Comparison of ENCODE assay signal across 8 cellular contexts in genomic region chr9:706606-707451, GRCh38.
DNase-seq lines count a peak whose midpoint lies in the region; ATAC-seq and TF ChIP-seq lines count a peak whose summit lies in the region.

No MANE protein-coding gene starts in this region.

- no peak overlapping the region for H3K9ac ChIP-seq in iPS-15b (ENCODE audit: low read depth, low read length)

- H3K9me3 ChIP-seq in iPS-15b (ENCODE audit: control insufficient read depth, insufficient read depth, low read length), result no peaks in the 10 kb centered on the region

- intact Hi-C loops in MCF 10A (cut with micrococcal nuclease), result no loop called here

- no peaks in the 10 kb centered on the region for H3K27me3 Mint-ChIP-seq in MCF 10A (ENCODE audit: insufficient read depth, unreplicated experiment)

- H3K4me3 ChIP-seq in AG09309 (ENCODE audit: control insufficient read depth, low read depth, low read length), result peak overlapping the region; percentile 32
- peak overlapping the region; percentile 39 for H3K4me3 ChIP-seq in H7 (ENCODE audit: insufficient read depth, low read depth, low read length)
- peak overlapping the region; percentile 40 for H3K4me3 ChIP-seq in iPS-15b (ENCODE audit: low read depth, low read length)

- ATAC-seq in HG03039 (IDR thresholded peaks at IDR 0.05; ENCODE audit: unreplicated experiment), result no peak

- H3K36me3 ChIP-seq in H7 (replicated peaks; ENCODE audit: control insufficient read depth, insufficient read depth, low read length) (peaks cover 4% of the 10 kb centered on the region), iPS-15b (ENCODE audit: control insufficient read depth, insufficient read depth, low read length) (peaks cover 11% of the 10 kb centered on the region)

- TF ChIP-seq CTCF in AG09309 (IDR thresholded peaks at IDR 0.05; ENCODE audit: control insufficient read depth, insufficient read depth, low read depth, low read length, missing control alignments) (no peak), MCF 10A (IDR thresholded peaks at IDR 0.05; ENCODE audit: unreplicated experiment) (no peak)

- BruUV-seq in MCF 10A (replicated peaks; lab: Mats Ljungman, UMichigan), result no TSS peak

- H3K4me1 Mint-ChIP-seq in MCF 10A (ENCODE audit: insufficient read depth, unreplicated experiment), result peaks cover 28% of the 10 kb centered on the region

- peak overlapping the region; percentile 88 for H3K27ac Mint-ChIP-seq in MCF 10A (ENCODE audit: low read depth, unreplicated experiment)

- H3K4me1 ChIP-seq in iPS-15b (ENCODE audit: control insufficient read depth, insufficient read depth, low read length), result peaks cover 12% of the 10 kb centered on the region

- no peak for DNase-seq in AG09309 (ENCODE audit: low read depth)
- DNase-seq in H7, result peak; percentile 77
- DNase-seq in SKM-1 treated with dmso at 0.1 percent for 144 hours (lab: John Stamatoyannopoulos, UW; ENCODE audit: unreplicated experiment), result peak; percentile 64
- peak; percentile 75 for DNase-seq in MCF 10A (ENCODE audit: unreplicated experiment)
- peak; percentile 63 for DNase-seq in retina
- no peak for DNase-seq in NK-92 treated with Interleukin-12 subunit alpha and Interleukin-12 subunit beta, amount 100 ng/mL, for 24 hours (lab: John Stamatoyannopoulos, UW)

- POLR2A ChIA-PET in MCF 10A (lab: Yijun Ruan, JAX), result interaction anchor here (0.8 to 7.9 kb wide), 11 partner anchors 12 to 149 kb away, joined by 3 to 69 read pairs (median 5); no protein-coding TSS in a partner anchor

- peak overlapping the region; percentile 77 for H3K4me3 Mint-ChIP-seq in MCF 10A (ENCODE audit: unreplicated experiment)

- H3K27me3 ChIP-seq in H7 (ENCODE audit: control insufficient read depth, insufficient read depth, low read length) (no peaks in the 10 kb centered on the region), iPS-15b (ENCODE audit: control insufficient read depth, insufficient read depth, low read length) (no peaks in the 10 kb centered on the region)

- H3K9me3 Mint-ChIP-seq in MCF 10A (ENCODE audit: unreplicated experiment), result no peaks in the 10 kb centered on the region

- CTCF ChIA-PET in MCF 10A (lab: Yijun Ruan, JAX), result interaction anchor here (0.7 to 1.5 kb wide), 4 partner anchors 20 to 1551 kb away, joined by 3 to 5 read pairs (median 3); no protein-coding TSS in a partner anchor

- H3K36me3 Mint-ChIP-seq in MCF 10A (ENCODE audit: insufficient read depth, unreplicated experiment), result peaks cover 31% of the 10 kb centered on the region

Comparison
In these comparisons a context has a peak if more than half of its experiments do, and no peak if none do; other contexts are left out.
1. DNase-seq: peak in H7 (single experiment), SKM-1 treated with dmso at 0.1 percent for 144 hours (single experiment), MCF 10A (single experiment) and retina (single experiment); none in AG09309 (single experiment) and NK-92 treated with Interleukin-12 subunit alpha and Interleukin-12 subunit beta, amount 100 ng/mL, for 24 hours (single experiment).
2. Peak in every context shown above with its lines, with median percentiles within 50 percentile points of each other: H3K4me3 ChIP-seq.